Comparison of ENCODE assay signal across 1 cellular context in the genomic region with DNA sequence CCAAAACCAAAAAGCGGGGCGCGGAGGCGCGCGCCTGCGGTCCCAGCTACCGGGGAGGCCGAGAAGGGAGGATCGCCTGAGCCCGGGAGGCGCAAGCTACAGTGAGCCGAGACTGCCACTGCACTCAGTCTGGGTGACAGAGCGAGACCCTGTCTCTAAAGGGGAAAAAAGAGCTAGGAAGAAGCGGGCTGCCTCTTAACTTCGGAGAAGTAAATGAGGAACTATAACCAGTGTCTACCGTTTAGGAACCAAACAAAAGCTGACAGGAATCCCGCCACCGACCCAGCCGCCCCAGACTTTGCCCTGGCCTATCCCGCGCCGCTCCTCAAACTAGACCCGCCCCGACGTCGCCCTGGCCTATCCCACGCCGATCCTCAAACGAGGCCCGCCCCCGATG.
TF ChIP-seq lines count a peak whose summit lies in the region.

No MANE protein-coding gene starts in this region.

TF ChIP-seq in endothelial cell of umbilical vein, 7 proteins besides CTCF, POLR2A, EP300 and RAD21:
- TF ChIP-seq POLR2AphosphoS5 (IDR thresholded peaks at IDR 0.05; ENCODE audit: insufficient read depth, low read depth, low read length) (peak; percentile 53), JUN (IDR thresholded peaks at IDR 0.05; ENCODE audit: borderline replicate concordance, insufficient read depth, insufficient read length, low read depth) (no peak)
